12 cellular contexts compared by ENCODE assay signal in genomic region chr2:179862898-179863458, GRCh38. TPM values are rescaled to one million over a fixed set of nuclear protein-coding genes. Genes with fewer than 3 reads are reported as not detected.
"Had no signal": no experiment of that assay in that cellular context is flagged by ENCODE, and none has a peak within 500 bp of the region (broad histone marks: within the 10 kb centered on the region; RNA-seq: fewer than 3 reads in every experiment).

No MANE protein-coding gene starts in this region.

- H3K27ac ChIP-seq: brain microvascular endothelial cell, heart left ventricle, skin epidermis, tibial nerve had no signal

- H3K9me3 ChIP-seq: heart left ventricle, SK-N-SH, tibial nerve had no signal

- DNase-seq: activated CD4-positive, alpha-beta T cell treated with anti-CD3 and anti-CD28 coated beads, Interleukin-2, amount 10 ng/mL, durations not matched to agents 7 days and 5 days; activated effector memory CD4-positive, alpha-beta T cell treated with anti-CD3 and anti-CD28 coated beads, Interleukin-2, amount 50 U/mL, for 16 hours; activated T-cell treated with anti-CD3 and anti-CD28 coated beads, Interleukin-2, amount 50 U/mL, for 24 hours; amniotic stem cell; brain microvascular endothelial cell; foreskin melanocyte; heart left ventricle; SK-N-SH had no signal

- H3K4me2 ChIP-seq: SK-N-SH had no signal

- H3K4me3 ChIP-seq: heart left ventricle, skin epidermis, tibial nerve had no signal

- H3K36me3 ChIP-seq: brain microvascular endothelial cell, heart left ventricle, tibial nerve had no signal

- H3K9me2 ChIP-seq: SK-N-SH had no signal

- ATAC-seq: activated naive CD4-positive, alpha-beta T cell treated with anti-CD3 and anti-CD28 coated beads, Interleukin-2, amount 50 U/mL, for 72 hours; heart left ventricle; natural killer cell treated with Interleukin-12 subunit alpha and Interleukin-12 subunit beta and Interleukin-15 and Interleukin-18, amount 100 ng/mL, for 72 hours had no signal

- H3K9ac ChIP-seq: SK-N-SH had no signal

RNA-seq across cellular contexts. Expression of gene ZNF385B, which starts 1.6 kb away (rescaled TPM):
- total RNA-seq: activated CD4-positive, alpha-beta T cell treated with anti-CD3 and anti-CD28 coated beads, Interleukin-2, amount 10 ng/mL, durations not matched to agents 7 days and 5 days; activated naive CD4-positive, alpha-beta T cell treated with anti-CD3 and anti-CD28 coated beads, Interleukin-2, amount 50 U/mL, for 72 hours; natural killer cell treated with Interleukin-12 subunit alpha and Interleukin-12 subunit beta and Interleukin-15 and Interleukin-18, amount 100 ng/mL, for 72 hours had no signal
